In genomic region chr6:163777706-163778105, GRCh38 we compare ENCODE assay signal across 1 cellular context.
TF ChIP-seq lines count a peak whose summit lies in the region.

No MANE protein-coding gene starts in this region.

TF ChIP-seq in K562, 482 proteins besides CTCF, POLR2A, EP300 and RAD21 (continued from another document):
- TF ChIP-seq ARID3A (IDR thresholded peaks at IDR 0.05; ENCODE audit: borderline replicate concordance, low read depth, low read length) (peak; percentile 21; the same call in 1 of the 2 replicates), TBL1XR1 (IDR thresholded peaks at IDR 0.05; ENCODE audit: low read length in 2 of 2) (no peak), TAF9B (IDR thresholded peaks at IDR 0.05; ENCODE audit: partially characterized antibody) (peak; percentile 8), ZNF512 (tag; IDR thresholded peaks at IDR 0.05) (0 out of 2 replicates have a peak, but pooled peaks have one; percentile 25), ZNF589 (CRISPR knock-in tag; IDR thresholded peaks at IDR 0.05; ENCODE audit: low read depth) (no peak; the same call in 1 of the 2 replicates), SNIP1 (IDR thresholded peaks at IDR 0.05; ENCODE audit: low read depth) (0 out of 2 replicates have a peak, but pooled peaks have one; percentile 7), TBP (optimal IDR thresholded peaks at IDR 0.05; ENCODE audit: low read depth, low read length) (peak; percentile 77)
TF ChIP-seq in K562: peak in this region for 13.
